In genomic region chr16:27475561-27475960, GRCh38 we compare ENCODE assay signal across 16 cellular contexts.
DNase-seq lines count a peak whose midpoint lies in the region; ATAC-seq and TF ChIP-seq lines count a peak whose summit lies in the region.
"Had no signal": no experiment of that assay in that cellular context is flagged by ENCODE, and none has a peak within 500 bp of the region (broad histone marks: within the 10 kb centered on the region; RNA-seq: fewer than 3 reads in every experiment).

No MANE protein-coding gene starts in this region.

- no peak for TF ChIP-seq CTCF in AG10803 (conservative IDR thresholded peaks at IDR 0.05; ENCODE audit: low read length)

- no peak for ATAC-seq in HG03159 (IDR thresholded peaks at IDR 0.05; ENCODE audit: unreplicated experiment)
- ATAC-seq: activated T-helper 17 cell treated with anti-CD3 and anti-CD28 coated beads, Interleukin-2, amount 50 U/mL, for 72 hours; gastrocnemius medialis had no signal

- H3K36me3 ChIP-seq in MG63 = peaks cover 90% of the 10 kb centered on the region

- H3K9me3 ChIP-seq in MG63 = no peaks in the 10 kb centered on the region
- H3K9me3 ChIP-seq: gastrocnemius medialis had no signal

- DNase-seq in AG10803 (ENCODE audit: low read depth) (peak; percentile 89), MG63 (peak; percentile 39), dedifferentiated amniotic fluid mesenchymal stem cell (ENCODE audit: extremely low spot score) (peak; percentile 51), myocyte (ENCODE audit: low read depth) (peak; percentile 82), COLO668 (lab: John Stamatoyannopoulos, UW; ENCODE audit: unreplicated experiment) (no peak), DMS53 treated with DMSO at 0.1 percent for 48 hours (lab: John Stamatoyannopoulos, UW; ENCODE audit: unreplicated experiment) (no peak)
- DNase-seq in stimulated activated CD4-positive, alpha-beta T cell treated with anti-CD3 and anti-CD28 coated beads, Interleukin-2, amount 100 ng/mL, for 48 hours = no peak
- DNase-seq: activated CD4-positive, alpha-beta T cell treated with anti-CD3 and anti-CD28 coated beads for 4 hours; cerebellar nuclear complex; gastrocnemius medialis; NCI-H1436; nucleus accumbens; stimulated activated CD4-positive, alpha-beta T cell treated with anti-CD3 and anti-CD28 coated beads, Interleukin-4, amount 100 ng/mL, for 1 hour; stimulated activated naive CD4-positive, alpha-beta T cell treated with Interleukin-2 at 50 U/mL for 16 hours had no signal

- H3K27me3 ChIP-seq in MG63 = no peaks in the 10 kb centered on the region
- H3K27me3 ChIP-seq: gastrocnemius medialis had no signal

- H3K4me3 ChIP-seq in AG10803 (ENCODE audit: low read length) (no peak overlapping the region), MG63 (no peak overlapping the region)
- H3K4me3 ChIP-seq: gastrocnemius medialis had no signal

Comparison
In these comparisons a context has a peak if more than half of its experiments do, and no peak if none do; other contexts are left out.
1. DNase-seq: peak in AG10803 (single experiment), MG63 (single experiment), dedifferentiated amniotic fluid mesenchymal stem cell (single experiment) and myocyte (single experiment); none in COLO668 (single experiment), stimulated activated CD4-positive, alpha-beta T cell treated with anti-CD3 and anti-CD28 coated beads, Interleukin-2, amount 100 ng/mL, for 48 hours (0 of 2) and DMS53 treated with DMSO at 0.1 percent for 48 hours (single experiment).